ENCODE assay signal across 26 cellular contexts in genomic region chr14:51168220-51168613, GRCh38.
DNase-seq lines count a peak whose midpoint lies in the region; ATAC-seq and TF ChIP-seq lines count a peak whose summit lies in the region.
"Had no signal": no experiment of that assay in that cellular context is flagged by ENCODE, and none has a peak within 500 bp of the region (broad histone marks: within the 10 kb centered on the region; RNA-seq: fewer than 3 reads in every experiment).

No MANE protein-coding gene starts in this region.

- 50% methylated on average over 2 of the region's 2 CpGs for WGBS in mammary epithelial cell (ENCODE audit: low coverage, missing lambda C conversion rate)
- WGBS in esophagus muscularis mucosa = 57% methylated on average over 2 of the region's 2 CpGs
- 48 to 61% methylated on average over 2 of the region's 2 CpGs for WGBS in sigmoid colon, 2 donors

- H3K4me3 ChIP-seq in breast epithelium (no peak overlapping the region), mammary epithelial cell (replicated peaks in 1 of 3; ENCODE audit: insufficient read depth in 1 of 3, low read depth in 2 of 3, low read length in 3 of 3) (no peak overlapping the region), esophagus muscularis mucosa (no peak overlapping the region), sigmoid colon (no peak overlapping the region), vagina (no peak overlapping the region)
- H3K4me3 ChIP-seq: adrenal gland, thoracic aorta had no signal

- dilution Hi-C loops in mammary epithelial cell (cut with HindIII; ENCODE audit: low sequenced_read_pairs) = no loop called here

- TF ChIP-seq CTCF in breast epithelium (IDR thresholded peaks at IDR 0.05) (no peak), mammary epithelial cell (conservative IDR thresholded peaks at IDR 0.05 in 1 of 2, IDR thresholded peaks at IDR 0.05 in 1 of 2; ENCODE audit: extremely low read depth in 1 of 2, insufficient read depth in 1 of 2, low read depth in 1 of 2, low read length in 2 of 2) (no peak), esophagus muscularis mucosa (IDR thresholded peaks at IDR 0.05) (no peak), sigmoid colon (IDR thresholded peaks at IDR 0.05) (no peak), vagina (IDR thresholded peaks at IDR 0.05) (no peak)

- DNase-seq in breast epithelium (ENCODE audit: low spot score in 2 of 2) = no peak
- no peak for DNase-seq in mammary epithelial cell
- no peak for DNase-seq in esophagus muscularis mucosa (ENCODE audit: extremely low spot score)
- DNase-seq in sigmoid colon = no peak
- DNase-seq in vagina (ENCODE audit: extremely low spot score in 2 of 2) = no peak
- no peak for DNase-seq in HUDEP-2 (lab: John Stamatoyannopoulos, UW; ENCODE audit: unreplicated experiment in 76 of 76)
- DNase-seq in stimulated activated CD4-positive, alpha-beta T cell treated with anti-CD3 and anti-CD28 coated beads, Interleukin-4, amount 100 ng/mL, for 24 hours = no peak
- DNase-seq: activated CD4-positive, alpha-beta T cell treated with anti-CD3 and anti-CD28 coated beads for 4 hours; activated gamma-delta T cell; activated T-cell treated with anti-CD3 and anti-CD28 coated beads, Interleukin-2, amount 50 U/mL, for 24 hours; adrenal gland; CD4-positive, alpha-beta T cell; effector CD8-positive, alpha-beta T cell; Kasumi-1; left colon; mesendoderm; naive B cell; NCI-H1436 treated with DMSO at 0.1 percent for 48 hours; NCI-H2107; NCI-H446 treated with DMSO at 0.1 percent for 48 hours; small intestine; stimulated activated CD4-positive, alpha-beta T cell treated with anti-CD3 and anti-CD28 coated beads, Interleukin-2, amount 100 ng/mL, for 24 hours had no signal

- no peak overlapping the region for H3K4me2 ChIP-seq in mammary epithelial cell (ENCODE audit: insufficient read depth, low read depth, low read length)

- in situ Hi-C loops in mammary epithelial cell (cut with MboI; ENCODE audit: low sequenced_read_pairs in 2 of 2) = no loop called here

- no peaks in the 10 kb centered on the region for H3K79me2 ChIP-seq in mammary epithelial cell (ENCODE audit: insufficient read depth, low read length)

- H3K36me3 ChIP-seq in breast epithelium (no peaks in the 10 kb centered on the region), mammary epithelial cell (ENCODE audit: insufficient read depth, low read length) (no peaks in the 10 kb centered on the region), esophagus muscularis mucosa (no peaks in the 10 kb centered on the region), sigmoid colon (no peaks in the 10 kb centered on the region), vagina (no peaks in the 10 kb centered on the region)
- H3K36me3 ChIP-seq: adrenal gland, brain microvascular endothelial cell, thoracic aorta had no signal

- H3K27me3 ChIP-seq in breast epithelium (no peaks in the 10 kb centered on the region), mammary epithelial cell (ENCODE audit: insufficient read depth, low read length) (peaks cover 5% of the 10 kb centered on the region), esophagus muscularis mucosa (no peaks in the 10 kb centered on the region), sigmoid colon (no peaks in the 10 kb centered on the region), vagina (no peaks in the 10 kb centered on the region)
- H3K27me3 ChIP-seq: adrenal gland, brain microvascular endothelial cell had no signal

- TF ChIP-seq POLR2A in breast epithelium (IDR thresholded peaks at IDR 0.05) (no peak), esophagus muscularis mucosa (IDR thresholded peaks at IDR 0.05; ENCODE audit: low read depth) (no peak), sigmoid colon (IDR thresholded peaks at IDR 0.05) (no peak), vagina (IDR thresholded peaks at IDR 0.05) (no peak)

- H4K20me1 ChIP-seq in mammary epithelial cell (ENCODE audit: insufficient read depth, low read length) = no peaks in the 10 kb centered on the region

- CTCF ChIA-PET in mammary epithelial cell (lab: Charles Lee; ENCODE audit: low non-redundant PET) = no interaction called here

- TF ChIP-seq EP300 in esophagus muscularis mucosa (IDR thresholded peaks at IDR 0.05) (no peak), sigmoid colon (IDR thresholded peaks at IDR 0.05) (no peak)

- BruUV-seq in mammary epithelial cell (replicated peaks; lab: Mats Ljungman, UMichigan) = no TSS peak

- H3K4me1 ChIP-seq in breast epithelium (peaks cover 4 to 7% of the 10 kb centered on the region in 2 donors), mammary epithelial cell (ENCODE audit: insufficient read depth, low read length) (no peaks in the 10 kb centered on the region), esophagus muscularis mucosa (peaks cover 0 to 18% (median 3%) of the 10 kb centered on the region in 4 donors), sigmoid colon (peaks cover 0 to 23% (median 8%) of the 10 kb centered on the region in 4 donors), vagina (peaks cover 25% of the 10 kb centered on the region)
- H3K4me1 ChIP-seq: adrenal gland had no signal

- H3K27ac ChIP-seq in breast epithelium = peak overlapping the region; percentile 49 to 83
- H3K27ac ChIP-seq in mammary epithelial cell (ENCODE audit: insufficient read depth, low read depth, low read length) = no peak overlapping the region
- H3K27ac ChIP-seq in esophagus muscularis mucosa (replicated peaks in 1 of 4) = peak overlapping the region in 3 of 4 donors; percentile 8 to 39 (median 34)
- H3K27ac ChIP-seq in sigmoid colon = peak overlapping the region; percentile 17 to 60 (median 42)
- peak overlapping the region; percentile 49 for H3K27ac ChIP-seq in vagina
- H3K27ac ChIP-seq: brain microvascular endothelial cell, thoracic aorta had no signal

- H3K9ac ChIP-seq in mammary epithelial cell (ENCODE audit: insufficient read depth, low read length) = no peak overlapping the region

- H3K9me3 ChIP-seq in breast epithelium = no peaks in the 10 kb centered on the region
- H3K9me3 ChIP-seq in mammary epithelial cell (replicated peaks; ENCODE audit: insufficient read depth, low read length) = no peaks in the 10 kb centered on the region
- no peaks in the 10 kb centered on the region for H3K9me3 ChIP-seq in esophagus muscularis mucosa
- H3K9me3 ChIP-seq in sigmoid colon = no peaks in the 10 kb centered on the region
- H3K9me3 ChIP-seq in vagina = no peaks in the 10 kb centered on the region
- H3K9me3 ChIP-seq: adrenal gland, thoracic aorta had no signal

- H2AFZ ChIP-seq in mammary epithelial cell (ENCODE audit: low read depth, low read length) = no peak overlapping the region

- no peak for ATAC-seq in HG02970 (IDR thresholded peaks at IDR 0.05; ENCODE audit: low FRiP score, unreplicated experiment)
- ATAC-seq: HepG2, left colon had no signal

- intact Hi-C loops in breast epithelium (cut with DNase I; ENCODE audit: low total_unique reads) = no loop called here
- intact Hi-C loops in mammary epithelial cell (cut with micrococcal nuclease) = no loop called here
- intact Hi-C loops in esophagus muscularis mucosa (cut with DNase I) = no loop called here
- intact Hi-C loops in sigmoid colon (cut with DNase I) = no loop called here
- intact Hi-C loops in vagina (cut with DNase I) = no loop called here
